23 cellular contexts compared by ENCODE assay signal in genomic region chr12:98355933-98356332, GRCh38.
DNase-seq lines count a peak whose midpoint lies in the region; FAIRE-seq and TF ChIP-seq lines count a peak whose summit lies in the region.
"Had no signal": no experiment of that assay in that cellular context is flagged by ENCODE, and none has a peak within 500 bp of the region (broad histone marks: within the 10 kb centered on the region; RNA-seq: fewer than 3 reads in every experiment).

No MANE protein-coding gene starts in this region.

- H3K79me2 ChIP-seq in astrocyte (ENCODE audit: insufficient read depth, low read length) (no peaks in the 10 kb centered on the region), mesendoderm (ENCODE audit: control insufficient read depth, insufficient read depth, low read length) (no peaks in the 10 kb centered on the region)

- H3K4me2 ChIP-seq in astrocyte (ENCODE audit: low read length) (no peak overlapping the region), mesendoderm (ENCODE audit: low read length) (no peak overlapping the region)

- no peak overlapping the region for H3K9ac ChIP-seq in astrocyte (ENCODE audit: low read length)
- no peak overlapping the region for H3K9ac ChIP-seq in mesendoderm (ENCODE audit: low read length)
- H3K9ac ChIP-seq: BLaER1 treated with 17β-estradiol and CSF1 and Interleukin-3, amounts not matched to agents 10 nM and 100 nM had no signal

- no peak for FAIRE-seq in astrocyte (lab: Jason Lieb, UNC)
- FAIRE-seq: D721Med, GM12878, GM12892, GM18507 had no signal

- H3K4me3 ChIP-seq in astrocyte (ENCODE audit: insufficient read depth, low read depth, low read length) (no peak overlapping the region), mesendoderm (ENCODE audit: low read length) (no peak overlapping the region)
- H3K4me3 ChIP-seq: BLaER1 treated with 17β-estradiol and CSF1 and Interleukin-3, amounts not matched to agents 10 nM and 100 nM; GM12878 had no signal

- H3K9me3 Mint-ChIP-seq in astrocyte (ENCODE audit: unreplicated experiment), result no peaks in the 10 kb centered on the region
- H3K9me3 Mint-ChIP-seq: CD4-positive, alpha-beta T cell; CD8-positive, alpha-beta T cell had no signal

- no peaks in the 10 kb centered on the region for H3K27me3 ChIP-seq in astrocyte (ENCODE audit: insufficient read depth, low read length)
- no peaks in the 10 kb centered on the region for H3K27me3 ChIP-seq in mesendoderm (ENCODE audit: insufficient read depth, low read length, poor library complexity)
- H3K27me3 ChIP-seq: BLaER1 treated with 17β-estradiol and CSF1 and Interleukin-3, amounts not matched to agents 10 nM and 100 nM had no signal

- H3K18ac ChIP-seq in mesendoderm (ENCODE audit: low read length), result peak overlapping the region; percentile 16

- H3K4me1 ChIP-seq in astrocyte (ENCODE audit: insufficient read depth, low read length) (peaks cover 34% of the 10 kb centered on the region), mesendoderm (ENCODE audit: control insufficient read depth, low read depth, low read length) (peaks cover 10% of the 10 kb centered on the region)

- no peak overlapping the region for H3K56ac ChIP-seq in mesendoderm (ENCODE audit: low read length)

- H4K8ac ChIP-seq in mesendoderm (ENCODE audit: low read depth, low read length), result no peak overlapping the region

- H4K5ac ChIP-seq in mesendoderm (ENCODE audit: low read length), result no peak overlapping the region

- peaks cover 36% of the 10 kb centered on the region for H3K4me1 Mint-ChIP-seq in astrocyte (ENCODE audit: low read depth, unreplicated experiment)
- H3K4me1 Mint-ChIP-seq: B cell had no signal

- no peak overlapping the region for H3K4ac ChIP-seq in mesendoderm (ENCODE audit: low read depth, low read length)

- H3K36me3 Mint-ChIP-seq in astrocyte (ENCODE audit: low read depth, unreplicated experiment), result no peaks in the 10 kb centered on the region
- H3K36me3 Mint-ChIP-seq: CD8-positive, alpha-beta T cell had no signal

- no peak overlapping the region for H3K23ac ChIP-seq in mesendoderm (ENCODE audit: low read length)

- no peak overlapping the region for H3K27ac ChIP-seq in astrocyte (ENCODE audit: low read depth, low read length)
- no peak overlapping the region for H3K27ac ChIP-seq in mesendoderm (ENCODE audit: low read depth, low read length)
- H3K27ac ChIP-seq: 22Rv1; BLaER1 treated with 17β-estradiol and CSF1 and Interleukin-3, amounts not matched to agents 10 nM and 100 nM; C4-2B had no signal

- no peaks in the 10 kb centered on the region for H3K27me3 Mint-ChIP-seq in astrocyte (ENCODE audit: low read depth, unreplicated experiment)

- TF ChIP-seq CTCF in astrocyte (IDR thresholded peaks at IDR 0.05; ENCODE audit: insufficient read depth, low read depth, low read length), result no peak

- no peak overlapping the region for H2BK120ac ChIP-seq in mesendoderm (ENCODE audit: low read depth, low read length)

- no peak overlapping the region for H2BK15ac ChIP-seq in mesendoderm (replicated peaks; ENCODE audit: low read depth)

- no peaks in the 10 kb centered on the region for H3K79me1 ChIP-seq in mesendoderm (ENCODE audit: low read length)

- DNase-seq in NCI-H146 treated with DMSO at 0.1 percent for 48 hours (lab: John Stamatoyannopoulos, UW; ENCODE audit: unreplicated experiment) (peak; percentile 9), NCI-H146 (lab: John Stamatoyannopoulos, UW) (no peak), astrocyte (ENCODE audit: low read depth) (no peak), mesendoderm (no peak), SIG-M5 treated with dmso at 0.1 percent for 504 hours (lab: John Stamatoyannopoulos, UW; ENCODE audit: unreplicated experiment) (no peak), NCI-H2029 treated with DMSO at 0.1 percent for 48 hours (lab: John Stamatoyannopoulos, UW) (no peak), DMS153 treated with DMSO at 0.1 percent for 48 hours (lab: John Stamatoyannopoulos, UW; ENCODE audit: unreplicated experiment) (no peak)
- DNase-seq: Caco-2; Calu3; CD4-positive, alpha-beta T cell; CD8-positive, alpha-beta T cell; DMS53; DMS79; DND-41; GDM1 had no signal

- no peak overlapping the region for H2BK5ac ChIP-seq in mesendoderm (ENCODE audit: low read length)

- H4K20me1 ChIP-seq in astrocyte (ENCODE audit: insufficient read depth, low read length), result no peaks in the 10 kb centered on the region
- H4K20me1 ChIP-seq: BLaER1 treated with 17β-estradiol and CSF1 and Interleukin-3, amounts not matched to agents 10 nM and 100 nM had no signal

- H2AK5ac ChIP-seq in mesendoderm (ENCODE audit: low read length), result no peak overlapping the region

- no CpG with 5 or more reads among the region's 4 CpGs for WGBS in mesendoderm (ENCODE audit: extremely low coverage, insufficient coverage, low lambda C conversion rate)

- peak overlapping the region; percentile 43 for H3K27ac Mint-ChIP-seq in astrocyte (ENCODE audit: unreplicated experiment)
- H3K27ac Mint-ChIP-seq: B cell; CD4-positive, alpha-beta T cell; CD8-positive, alpha-beta T cell had no signal

- H3K36me3 ChIP-seq in astrocyte (ENCODE audit: insufficient read depth, low read length) (no peaks in the 10 kb centered on the region), mesendoderm (ENCODE audit: control insufficient read depth, insufficient read depth, low read length) (no peaks in the 10 kb centered on the region)
- H3K36me3 ChIP-seq: BLaER1 treated with 17β-estradiol and CSF1 and Interleukin-3, amounts not matched to agents 10 nM and 100 nM had no signal

- no peak overlapping the region for H3K4me3 Mint-ChIP-seq in astrocyte (ENCODE audit: unreplicated experiment)
- H3K4me3 Mint-ChIP-seq: B cell; CD4-positive, alpha-beta T cell; CD8-positive, alpha-beta T cell had no signal

- no peaks in the 10 kb centered on the region for H3K9me3 ChIP-seq in astrocyte (ENCODE audit: insufficient read depth, low read depth, low read length)
- H3K9me3 ChIP-seq: BLaER1 treated with 17β-estradiol and CSF1 and Interleukin-3, amounts not matched to agents 10 nM and 100 nM; Caco-2 had no signal

- no peak overlapping the region for H2AFZ ChIP-seq in astrocyte (ENCODE audit: low read depth, low read length)
